16 cellular contexts compared by ENCODE assay signal in the genomic region with DNA sequence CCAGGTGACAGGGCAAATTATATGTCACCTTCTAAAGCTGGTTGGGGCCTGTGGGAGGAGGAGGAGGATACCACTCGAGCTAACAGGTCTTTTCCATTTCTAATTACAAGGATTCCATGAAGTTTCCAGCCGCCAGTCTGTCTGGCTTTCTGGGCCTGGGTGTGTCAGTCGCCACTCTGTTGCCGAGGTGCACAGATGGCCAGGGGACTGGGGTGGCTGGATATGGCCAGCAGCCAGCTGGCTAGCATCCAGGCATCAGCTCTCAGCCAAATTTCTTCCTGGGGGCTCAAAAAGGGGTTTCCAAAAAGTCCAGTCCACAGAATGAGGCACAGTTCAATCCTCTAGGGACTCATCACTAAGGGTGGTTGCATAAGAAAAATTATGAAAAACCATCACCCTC. TPM values are rescaled to one million over a fixed set of nuclear protein-coding genes. Genes with fewer than 3 reads are reported as not detected.
DNase-seq lines count a peak whose midpoint lies in the region; ATAC-seq and TF ChIP-seq lines count a peak whose summit lies in the region.
"Had no signal": no experiment of that assay in that cellular context is flagged by ENCODE, and none has a peak within 500 bp of the region (broad histone marks: within the 10 kb centered on the region; RNA-seq: fewer than 3 reads in every experiment).

No MANE protein-coding gene starts in this region.

- no peak for TF ChIP-seq POLR2A in transverse colon (IDR thresholded peaks at IDR 0.05)

- H3K9me3 ChIP-seq in transverse colon, result no peaks in the 10 kb centered on the region

- in situ Hi-C loops in transverse colon (cut with MboI; ENCODE audit: low pct_ligation_motif_present in 1 of 4, low pct_unique_long_range_greater_than_20kb in 1 of 4, low sequenced_read_pairs in 3 of 4), result no loop called here

- 72 to 100% methylated on average over 1 to 4 of the region's 4 CpGs for WGBS in transverse colon (ENCODE audit: low coverage in 1 of 2), 2 donors

- no peak for TF ChIP-seq CTCF in transverse colon (IDR thresholded peaks at IDR 0.05)

- H3K36me3 Mint-ChIP-seq in activated naive CD4-positive, alpha-beta T cell treated with anti-CD3 and anti-CD28 coated beads, Interleukin-2, amount 50 U/mL, for 24 hours, result peaks cover 15% of the 10 kb centered on the region
- H3K36me3 Mint-ChIP-seq in activated naive CD4-positive, alpha-beta T cell treated with anti-CD3 and anti-CD28 coated beads, Interleukin-2, amount 50 U/mL, for 72 hours, result peaks cover 4 to 29% of the 10 kb centered on the region in 2 donors
- H3K36me3 Mint-ChIP-seq: WTC11 had no signal

- no peak overlapping the region for H3K4me3 Mint-ChIP-seq in activated naive CD4-positive, alpha-beta T cell treated with anti-CD3 and anti-CD28 coated beads, Interleukin-2, amount 50 U/mL, for 24 hours
- H3K4me3 Mint-ChIP-seq: type B pancreatic cell, WTC11 had no signal

- H3K27me3 ChIP-seq in transverse colon, result no peaks in the 10 kb centered on the region
- H3K27me3 ChIP-seq: cardiac muscle cell had no signal

- ATAC-seq in activated naive CD4-positive, alpha-beta T cell treated with anti-CD3 and anti-CD28 coated beads, Interleukin-2, amount 50 U/mL, for 72 hours, result no peak
- no peak for ATAC-seq in HG02571 (IDR thresholded peaks at IDR 0.05; ENCODE audit: unreplicated experiment)
- no peak for ATAC-seq in GM18907 (IDR thresholded peaks at IDR 0.05; ENCODE audit: unreplicated experiment)
- ATAC-seq: effector memory CD8-positive, alpha-beta T cell; WTC11 had no signal

- no peak for TF ChIP-seq EP300 in transverse colon (IDR thresholded peaks at IDR 0.05; ENCODE audit: low read depth)

- no peak overlapping the region for H3K4me3 ChIP-seq in transverse colon
- H3K4me3 ChIP-seq: cardiac muscle cell had no signal

- DNase-seq in activated naive CD4-positive, alpha-beta T cell treated with anti-CD3 and anti-CD28 coated beads, Interleukin-2, amount 50 U/mL, for 72 hours (ENCODE audit: low spot score in 2 of 2), result no peak
- DNase-seq in NCI-H1694 treated with DMSO at 0.1 percent for 48 hours (lab: John Stamatoyannopoulos, UW), result peak; percentile 98
- DNase-seq in cerebellum (ENCODE audit: low spot score), result peak; percentile 24
- DNase-seq in transverse colon, result no peak
- DNase-seq in superior temporal gyrus (ENCODE audit: extremely low spot score), result no peak
- DNase-seq: activated naive CD4-positive, alpha-beta T cell treated with anti-CD3 and anti-CD28 coated beads, Interleukin-2, amount 50 U/mL, for 16 hours; effector memory CD8-positive, alpha-beta T cell; naive B cell; RPMI8226; T-helper 1 cell had no signal

- peaks cover 7 to 64% (median 39%) of the 10 kb centered on the region in 4 donors for H3K4me1 ChIP-seq in transverse colon

- H3K27ac ChIP-seq in transverse colon, result peak overlapping the region in 3 of 4 donors; percentile 3 to 99 (median 95)
- H3K27ac ChIP-seq: cardiac muscle cell had no signal

- intact Hi-C loops in transverse colon (cut with DNase I; ENCODE audit: low total_unique reads), result no loop called here

- no peaks in the 10 kb centered on the region for H3K36me3 ChIP-seq in transverse colon
- H3K36me3 ChIP-seq: cardiac muscle cell had no signal

- no peaks in the 10 kb centered on the region for H3K27me3 Mint-ChIP-seq in activated naive CD4-positive, alpha-beta T cell treated with anti-CD3 and anti-CD28 coated beads, Interleukin-2, amount 50 U/mL, for 24 hours
- H3K27me3 Mint-ChIP-seq: effector memory CD8-positive, alpha-beta T cell; naive B cell had no signal

- peak overlapping the region; percentile 35 for H3K27ac Mint-ChIP-seq in activated naive CD4-positive, alpha-beta T cell treated with anti-CD3 and anti-CD28 coated beads, Interleukin-2, amount 50 U/mL, for 24 hours
- no peak overlapping the region for H3K27ac Mint-ChIP-seq in activated naive CD4-positive, alpha-beta T cell treated with anti-CD3 and anti-CD28 coated beads, Interleukin-2, amount 50 U/mL, for 72 hours
- H3K27ac Mint-ChIP-seq: type B pancreatic cell, WTC11 had no signal

- peaks cover 86% of the 10 kb centered on the region for H3K4me1 Mint-ChIP-seq in activated naive CD4-positive, alpha-beta T cell treated with anti-CD3 and anti-CD28 coated beads, Interleukin-2, amount 50 U/mL, for 24 hours

- H3K9me3 Mint-ChIP-seq in activated naive CD4-positive, alpha-beta T cell treated with anti-CD3 and anti-CD28 coated beads, Interleukin-2, amount 50 U/mL, for 24 hours, result no peaks in the 10 kb centered on the region
- no peaks in the 10 kb centered on the region for H3K9me3 Mint-ChIP-seq in activated naive CD4-positive, alpha-beta T cell treated with anti-CD3 and anti-CD28 coated beads, Interleukin-2, amount 50 U/mL, for 72 hours
- H3K9me3 Mint-ChIP-seq: effector memory CD8-positive, alpha-beta T cell; type B pancreatic cell; WTC11 had no signal

RNA-seq across cellular contexts. Expression of gene ITPKB, which starts 32.4 kb away (rescaled TPM):
- 10 to 100 TPM; 37.5 to 51.3 TPM for total RNA-seq in activated naive CD4-positive, alpha-beta T cell treated with anti-CD3 and anti-CD28 coated beads, Interleukin-2, amount 50 U/mL, for 72 hours
- total RNA-seq in cerebellum, result 13.5 TPM
- total RNA-seq in transverse colon, result 10 to 100 TPM; 14.3 to 57.6 (median 23.7) TPM

Comparison
In these comparisons a context has a peak if more than half of its experiments do, and no peak if none do; other contexts are left out.
1. DNase-seq: peak in NCI-H1694 treated with DMSO at 0.1 percent for 48 hours (single experiment) and cerebellum (single experiment); none in activated naive CD4-positive, alpha-beta T cell treated with anti-CD3 and anti-CD28 coated beads, Interleukin-2, amount 50 U/mL, for 72 hours (0 of 2), transverse colon (single experiment) and superior temporal gyrus (single experiment).